In genomic region chr15:69380726-69381105, GRCh38 we compare ENCODE assay signal across 17 cellular contexts. TPM values are rescaled to one million over a fixed set of nuclear protein-coding genes. Genes with fewer than 3 reads are reported as not detected.
DNase-seq lines count a peak whose midpoint lies in the region; ATAC-seq, FAIRE-seq and TF ChIP-seq lines count a peak whose summit lies in the region.
"Had no signal": no experiment of that assay in that cellular context is flagged by ENCODE, and none has a peak within 500 bp of the region (broad histone marks: within the 10 kb centered on the region; RNA-seq: fewer than 3 reads in every experiment).

No MANE protein-coding gene starts in this region.

- H3K79me2 ChIP-seq in HepG2 (ENCODE audit: insufficient read depth, low read length) (no peaks in the 10 kb centered on the region), osteoblast (ENCODE audit: insufficient read depth, low read length) (no peaks in the 10 kb centered on the region)

- TF ChIP-seq EP300 in HepG2 (IDR thresholded peaks at IDR 0.05; ENCODE audit: low read depth in 2 of 2, low read length in 2 of 2) (no peak), HepG2 (CRISPR knock-in tag; IDR thresholded peaks at IDR 0.05; ENCODE audit: borderline replicate concordance) (no peak)

- H3K36me3 ChIP-seq in HepG2 (replicated peaks in 1 of 2; ENCODE audit: control insufficient read depth in 1 of 2, insufficient read depth in 2 of 2, low read length in 2 of 2) (no peaks in the 10 kb centered on the region), osteoblast (ENCODE audit: insufficient read depth, low read length) (no peaks in the 10 kb centered on the region), right atrium auricular region (no peaks in the 10 kb centered on the region)

- H4K20me1 ChIP-seq in HepG2 (ENCODE audit: insufficient read depth, low read length) (no peaks in the 10 kb centered on the region), osteoblast (ENCODE audit: insufficient read depth, low read length) (no peaks in the 10 kb centered on the region)

- no peak overlapping the region for H2AFZ ChIP-seq in HepG2 (ENCODE audit: low read length)
- H2AFZ ChIP-seq in osteoblast (ENCODE audit: low read length), result no peak overlapping the region

- TF ChIP-seq CTCF in HFFc6 (IDR thresholded peaks at IDR 0.05) (0 out of 2 replicates have a peak, but pooled peaks have one; percentile 3), HepG2 (CRISPR knock-in tag; IDR thresholded peaks at IDR 0.05) (no peak), osteoblast (IDR thresholded peaks at IDR 0.05; ENCODE audit: extremely low read depth, low read depth, low read length) (no peak), right atrium auricular region (IDR thresholded peaks at IDR 0.05) (no peak)

- FAIRE-seq in HepG2 (lab: Jason Lieb, UNC), result no peak
- FAIRE-seq: D721Med, GM12892 had no signal

- TF ChIP-seq RAD21 in HepG2 (CRISPR knock-in tag; IDR thresholded peaks at IDR 0.05), result no peak

- no peak for DNase-seq in HFFc6
- DNase-seq in HepG2 (ENCODE audit: low spot score), result no peak
- DNase-seq in osteoblast (ENCODE audit: insufficient read length, low spot score, missing footprints), result peak; percentile 15
- DNase-seq in ureter (ENCODE audit: low spot score), result no peak
- DNase-seq in right atrium auricular region (ENCODE audit: low spot score), result no peak
- DNase-seq: CD8-positive, alpha-beta T cell; COR-L47; DMS153; DMS79 treated with DMSO at 0.1 percent for 48 hours; EL; GDM1; HCEC 1CT had no signal

- H3K27me3 Mint-ChIP-seq in HFFc6 (ENCODE audit: insufficient read depth), result peaks cover 2% of the 10 kb centered on the region; the same call in 1 of the 2 replicates

- no peak overlapping the region for H3K4me3 ChIP-seq in HepG2 (replicated peaks in 1 of 3; ENCODE audit: insufficient read depth in 1 of 3, low read depth in 2 of 3, low read length in 3 of 3)
- no peak overlapping the region for H3K4me3 ChIP-seq in osteoblast (ENCODE audit: insufficient read depth, low read length)
- no peak overlapping the region for H3K4me3 ChIP-seq in right atrium auricular region

- no peak overlapping the region; the same call in 1 of the 2 replicates for H3K4me2 ChIP-seq in HepG2 (ENCODE audit: low read depth, low read length)
- no peak overlapping the region for H3K4me2 ChIP-seq in osteoblast (ENCODE audit: insufficient read depth, low read length)

- no peaks in the 10 kb centered on the region for H3K9me3 Mint-ChIP-seq in HFFc6
- H3K9me3 Mint-ChIP-seq: CD14-positive monocyte; CD8-positive, alpha-beta T cell had no signal

- in situ Hi-C loops in HepG2 (cut with HindIII; ENCODE audit: extremely low pct_ligation_motif_present, low pct_unique_long_range_greater_than_20kb), result no loop called here

- no peak overlapping the region for H3K9ac ChIP-seq in HepG2 (ENCODE audit: insufficient read depth, low read depth, low read length)

- CTCF ChIA-PET in HepG2 (lab: Yijun Ruan, JAX; ENCODE audit: low intra/inter-chr PET ratio, low total read pairs), result no interaction called here

- H3K4me1 ChIP-seq in HepG2 (ENCODE audit: insufficient read depth, low read length) (0 out of 2 replicates have a peak, but pooled peaks cover 7% of the 10 kb centered on the region), osteoblast (ENCODE audit: insufficient read depth, low read length) (no peaks in the 10 kb centered on the region), right atrium auricular region (no peaks in the 10 kb centered on the region)

- no peak overlapping the region for H3K4me3 Mint-ChIP-seq in HFFc6
- H3K4me3 Mint-ChIP-seq: CD14-positive monocyte; CD8-positive, alpha-beta T cell had no signal

- no peak for TF ChIP-seq POLR2A in HepG2 (IDR thresholded peaks at IDR 0.05; ENCODE audit: insufficient read depth in 1 of 2, low read depth in 2 of 2, low read length in 2 of 2)

- 57% methylated on average over 8 of the region's 10 CpGs for WGBS in HepG2 (ENCODE audit: low lambda C conversion rate)

- no peaks in the 10 kb centered on the region for H3K4me1 Mint-ChIP-seq in HFFc6 (ENCODE audit: low read depth)
- H3K4me1 Mint-ChIP-seq: CD14-positive monocyte had no signal

- ATAC-seq in HepG2, result peak; percentile 24; the same call in 1 of the 3 replicates
- ATAC-seq in HG02938 (IDR thresholded peaks at IDR 0.05; ENCODE audit: unreplicated experiment), result no peak
- no peak for ATAC-seq in HG03175 (IDR thresholded peaks at IDR 0.05; ENCODE audit: unreplicated experiment)
- ATAC-seq: CD8-positive, alpha-beta T cell had no signal

- no peaks in the 10 kb centered on the region for H3K36me3 Mint-ChIP-seq in HFFc6 (ENCODE audit: low read depth)
- H3K36me3 Mint-ChIP-seq: CD14-positive monocyte; CD8-positive, alpha-beta T cell had no signal

- no peak overlapping the region for H3K27ac ChIP-seq in HepG2 (ENCODE audit: extremely low read length, insufficient read depth, low read length)
- no peak overlapping the region for H3K27ac ChIP-seq in osteoblast (ENCODE audit: low read depth, low read length)
- H3K27ac ChIP-seq in right atrium auricular region, result no peak overlapping the region

- H3K9me3 ChIP-seq in HepG2 (ENCODE audit: low read length) (no peaks in the 10 kb centered on the region), osteoblast (ENCODE audit: low read depth, low read length) (no peaks in the 10 kb centered on the region), right atrium auricular region (no peaks in the 10 kb centered on the region)

- no TSS peak for BruUV-seq in HepG2 (replicated peaks; lab: Mats Ljungman, UMichigan)

- H3K27ac Mint-ChIP-seq in HFFc6, result no peak overlapping the region
- H3K27ac Mint-ChIP-seq: CD14-positive monocyte; CD8-positive, alpha-beta T cell had no signal

- POLR2A ChIA-PET in HepG2 (lab: Yijun Ruan, JAX), result interaction anchor here (1.4 kb wide), 1 partner anchor 72 kb away, joined by 4 read pairs; the partner anchor contains the start of gene RPLP1

- intact Hi-C loops in HepG2 (cut with micrococcal nuclease; ENCODE audit: unreplicated experiment), result no loop called here

- H3K27me3 ChIP-seq in HepG2 (ENCODE audit: control insufficient read depth in 1 of 2, insufficient read depth in 2 of 2, low read length in 2 of 2), result peaks cover 0 to 2% of the 10 kb centered on the region in 2 experiments; a peak in 2 of 5 replicates
- H3K27me3 ChIP-seq in osteoblast (ENCODE audit: insufficient read depth, low read length), result no peaks in the 10 kb centered on the region
- no peaks in the 10 kb centered on the region for H3K27me3 ChIP-seq in right atrium auricular region

TF ChIP-seq in HepG2, 621 proteins besides CTCF, POLR2A, EP300 and RAD21:
- TF ChIP-seq ZNF737 (CRISPR knock-in tag; IDR thresholded peaks at IDR 0.05; ENCODE audit: borderline replicate concordance), result no peak
- no peak for TF ChIP-seq SP5 (CRISPR knock-in tag; IDR thresholded peaks at IDR 0.05; ENCODE audit: borderline replicate concordance, low read depth)

RNA-seq across cellular contexts. Expression of gene KIF23, which starts 33.4 kb away (rescaled TPM):
- total RNA-seq in HFFc6 (2021; fragmentation: NEBNext Ultra II Directional; extraction: Animal tissue kit (Norgen Biotek cat#: 25700)), result 10 to 100 TPM; 37.0 to 74.7 (median 64.6) TPM
- 38.1 and 51.2 TPM in 2 replicates for total RNA-seq in HepG2 (2016; rRNA removed; fragmentation: Illumina TruSeq; extraction: Trizol)
- total RNA-seq in HepG2 (2016; cell fraction: cytosol; rRNA removed; fragmentation: Illumina TruSeq; extraction: Trizol; ENCODE audit: low read depth), result 25.1 and 27.8 TPM in 2 replicates
- 36.6 and 47.8 TPM in 2 replicates for total RNA-seq in HepG2 (2016; cell fraction: insoluble cytoplasmic fraction; rRNA removed; fragmentation: Illumina TruSeq; extraction: Trizol)
- total RNA-seq in HepG2 (2016; cell fraction: membrane; rRNA removed; fragmentation: Illumina TruSeq; extraction: Trizol), result 11.1 and 11.6 TPM in 2 replicates
- total RNA-seq in HepG2 (2016; cell fraction: nucleus; rRNA removed; fragmentation: Illumina TruSeq; extraction: Trizol), result 35.8 and 39.8 TPM in 2 replicates
- polyA plus RNA-seq in HepG2 (2011; rRNA removed), result 8.4 and 11.3 TPM in 2 replicates
- polyA plus RNA-seq in HepG2 (2011; cell fraction: cytosol; rRNA removed), result 3.8 and 5.7 TPM in 2 replicates
- 18.6 and 25.3 TPM in 2 replicates for polyA plus RNA-seq in HepG2 (2011; cell fraction: nucleus; rRNA removed)
- 6.7 and 12.1 TPM in 2 replicates for polyA plus RNA-seq in HepG2 (2012)
- polyA plus RNA-seq in HepG2 (2016; cell fraction: cytosol; fragmentation: Illumina TruSeq; extraction: Trizol; ENCODE audit: low read depth), result 1.1 and 1.3 TPM in 2 replicates
- polyA plus RNA-seq in HepG2 (2016; cell fraction: insoluble cytoplasmic fraction; fragmentation: Illumina TruSeq; extraction: Trizol; ENCODE audit: low read depth), result 41.4 and 46.9 TPM in 2 replicates
- 2.8 and 3.7 TPM in 2 replicates for polyA plus RNA-seq in HepG2 (2016; cell fraction: membrane; fragmentation: Illumina TruSeq; extraction: Trizol; ENCODE audit: low read depth)
- 51.9 and 52.6 TPM in 2 replicates for polyA plus RNA-seq in HepG2 (2016; cell fraction: nucleus; fragmentation: Illumina TruSeq; extraction: Trizol; ENCODE audit: insufficient read depth, low read depth)
- polyA minus RNA-seq in HepG2 (2011; rRNA and poly(A)+ RNA removed; ENCODE audit: low replicate concordance), result 9.4 and 66.2 TPM in 2 replicates
- polyA minus RNA-seq in HepG2 (2011; cell fraction: cytosol; rRNA and poly(A)+ RNA removed), result 5.4 and 6.8 TPM in 2 replicates
- polyA minus RNA-seq in HepG2 (2011; cell fraction: nucleus; rRNA and poly(A)+ RNA removed), result 19.5 and 25.9 TPM in 2 replicates
- 8.0 and 8.3 TPM in 2 replicates for total RNA-seq in osteoblast
- total RNA-seq in ureter, result 3.0 TPM
- total RNA-seq in right atrium auricular region, result 1 to 10 TPM; 1.3 to 3.6 TPM
